Comparison of ENCODE assay signal across 8 cellular contexts in genomic region chr6:143232849-143233248, GRCh38.
DNase-seq lines count a peak whose midpoint lies in the region; ATAC-seq and TF ChIP-seq lines count a peak whose summit lies in the region.

No MANE protein-coding gene starts in this region.

- H3K27ac ChIP-seq in KMS-11, result no peak overlapping the region
- H3K27ac ChIP-seq in upper lobe of right lung, result no peak overlapping the region

- no peak overlapping the region for H2AFZ ChIP-seq in KMS-11 (ENCODE audit: low read depth)

- H3K4me1 ChIP-seq in KMS-11 (ENCODE audit: low read depth, poor library complexity, severe bottlenecking), result no peaks in the 10 kb centered on the region
- H3K4me1 ChIP-seq in upper lobe of right lung, result no peaks in the 10 kb centered on the region

- no peak overlapping the region for H3K4me2 ChIP-seq in KMS-11

- DNase-seq in stimulated activated naive CD4-positive, alpha-beta T cell treated with Interleukin-2 at 50 U/mL for 16 hours (lab: John Stamatoyannopoulos, UW), result peak; percentile 3
- DNase-seq in stimulated activated naive CD4-positive, alpha-beta T cell (lab: John Stamatoyannopoulos, UW), result no peak
- peak; percentile 4 for DNase-seq in activated T-helper 1 cell treated with anti-CD3 and anti-CD28 coated beads, Interleukin-12 subunit alpha, Interleukin-12 subunit beta, Interleukin-2, Interleukin-4 antibody, amounts not matched to agents 30 ng/mL and 10 ng/mL and 1 ng/mL, durations not matched to agents 14 hours and 24 hours and 36 hours (ENCODE audit: low spot score)
- DNase-seq in iPS DF 4.7 (ENCODE audit: extremely low read depth, low spot score) (peak; percentile 19), upper lobe of right lung (no peak), kidney glomerular epithelial cell (lab: John Stamatoyannopoulos, UW) (no peak)

- H3K27me3 Mint-ChIP-seq in activated T-helper 1 cell treated with anti-CD3 and anti-CD28 coated beads, Interleukin-12 subunit alpha, Interleukin-12 subunit beta, Interleukin-2, Interleukin-4 antibody, amounts not matched to agents 30 ng/mL and 10 ng/mL and 1 ng/mL, durations not matched to agents 14 hours and 24 hours and 36 hours (ENCODE audit: insufficient read depth), result no peaks in the 10 kb centered on the region

- H3K4me1 Mint-ChIP-seq in activated T-helper 1 cell treated with anti-CD3 and anti-CD28 coated beads, Interleukin-12 subunit alpha, Interleukin-12 subunit beta, Interleukin-2, Interleukin-4 antibody, amounts not matched to agents 30 ng/mL and 10 ng/mL and 1 ng/mL, durations not matched to agents 14 hours and 24 hours and 36 hours (ENCODE audit: low read depth), result no peaks in the 10 kb centered on the region

- H3K4me3 ChIP-seq in KMS-11 (IDR thresholded peaks at IDR 0.05; ENCODE audit: insufficient read depth, low read depth, low read length) (no peak overlapping the region), upper lobe of right lung (no peak overlapping the region)

- H3K9me3 Mint-ChIP-seq in activated T-helper 1 cell treated with anti-CD3 and anti-CD28 coated beads, Interleukin-12 subunit alpha, Interleukin-12 subunit beta, Interleukin-2, Interleukin-4 antibody, amounts not matched to agents 30 ng/mL and 10 ng/mL and 1 ng/mL, durations not matched to agents 14 hours and 24 hours and 36 hours, result no peaks in the 10 kb centered on the region

- no peaks in the 10 kb centered on the region for H3K79me2 ChIP-seq in KMS-11 (ENCODE audit: insufficient read depth, low read depth)

- no peaks in the 10 kb centered on the region for H4K20me1 ChIP-seq in KMS-11 (ENCODE audit: insufficient read depth)

- intact Hi-C loops in activated T-helper 1 cell treated with anti-CD3 and anti-CD28 coated beads, Interleukin-12 subunit alpha, Interleukin-12 subunit beta, Interleukin-2, Interleukin-4 antibody, amounts not matched to agents 30 ng/mL and 10 ng/mL and 1 ng/mL, durations not matched to agents 14 hours and 24 hours and 36 hours (cut with micrococcal nuclease), result loop anchor here (1.0 to 10.0 kb wide), 3 partner anchors 102 to 541 kb away; no protein-coding TSS in a partner anchor
- intact Hi-C loops in upper lobe of right lung (cut with DNase I), result no loop called here

- no peak overlapping the region for H3K9ac ChIP-seq in KMS-11

- no peaks in the 10 kb centered on the region for H3K36me3 Mint-ChIP-seq in activated T-helper 1 cell treated with anti-CD3 and anti-CD28 coated beads, Interleukin-12 subunit alpha, Interleukin-12 subunit beta, Interleukin-2, Interleukin-4 antibody, amounts not matched to agents 30 ng/mL and 10 ng/mL and 1 ng/mL, durations not matched to agents 14 hours and 24 hours and 36 hours (ENCODE audit: low read depth)

- H3K4me3 Mint-ChIP-seq in activated T-helper 1 cell treated with anti-CD3 and anti-CD28 coated beads, Interleukin-12 subunit alpha, Interleukin-12 subunit beta, Interleukin-2, Interleukin-4 antibody, amounts not matched to agents 30 ng/mL and 10 ng/mL and 1 ng/mL, durations not matched to agents 14 hours and 24 hours and 36 hours, result no peak overlapping the region

- ATAC-seq in upper lobe of right lung, result peak; percentile 75
- no peak for ATAC-seq in GM21447 (IDR thresholded peaks at IDR 0.05; ENCODE audit: unreplicated experiment)

- H3K27ac Mint-ChIP-seq in activated T-helper 1 cell treated with anti-CD3 and anti-CD28 coated beads, Interleukin-12 subunit alpha, Interleukin-12 subunit beta, Interleukin-2, Interleukin-4 antibody, amounts not matched to agents 30 ng/mL and 10 ng/mL and 1 ng/mL, durations not matched to agents 14 hours and 24 hours and 36 hours, result no peak overlapping the region

- H3K36me3 ChIP-seq in KMS-11 (ENCODE audit: insufficient read depth), result no peaks in the 10 kb centered on the region
- H3K36me3 ChIP-seq in upper lobe of right lung, result no peaks in the 10 kb centered on the region

- TF ChIP-seq CTCF in KMS-11 (conservative IDR thresholded peaks at IDR 0.05; ENCODE audit: low read depth, low read length) (peak; percentile 59), upper lobe of right lung (IDR thresholded peaks at IDR 0.05) (peak; percentile 52)

- no peaks in the 10 kb centered on the region for H3K9me3 ChIP-seq in upper lobe of right lung

- H3K27me3 ChIP-seq in KMS-11 (ENCODE audit: insufficient read depth, low read depth), result no peaks in the 10 kb centered on the region
- no peaks in the 10 kb centered on the region for H3K27me3 ChIP-seq in upper lobe of right lung

Comparison
In these comparisons a context has a peak if more than half of its experiments do, and no peak if none do; other contexts are left out.
1. DNase-seq: peak in stimulated activated naive CD4-positive, alpha-beta T cell treated with Interleukin-2 at 50 U/mL for 16 hours (single experiment), activated T-helper 1 cell treated with anti-CD3 and anti-CD28 coated beads, Interleukin-12 subunit alpha, Interleukin-12 subunit beta, Interleukin-2, Interleukin-4 antibody, amounts not matched to agents 30 ng/mL and 10 ng/mL and 1 ng/mL, durations not matched to agents 14 hours and 24 hours and 36 hours (single experiment) and iPS DF 4.7 (single experiment); none in stimulated activated naive CD4-positive, alpha-beta T cell (0 of 6), upper lobe of right lung (single experiment) and kidney glomerular epithelial cell (single experiment).